In the genomic region with DNA sequence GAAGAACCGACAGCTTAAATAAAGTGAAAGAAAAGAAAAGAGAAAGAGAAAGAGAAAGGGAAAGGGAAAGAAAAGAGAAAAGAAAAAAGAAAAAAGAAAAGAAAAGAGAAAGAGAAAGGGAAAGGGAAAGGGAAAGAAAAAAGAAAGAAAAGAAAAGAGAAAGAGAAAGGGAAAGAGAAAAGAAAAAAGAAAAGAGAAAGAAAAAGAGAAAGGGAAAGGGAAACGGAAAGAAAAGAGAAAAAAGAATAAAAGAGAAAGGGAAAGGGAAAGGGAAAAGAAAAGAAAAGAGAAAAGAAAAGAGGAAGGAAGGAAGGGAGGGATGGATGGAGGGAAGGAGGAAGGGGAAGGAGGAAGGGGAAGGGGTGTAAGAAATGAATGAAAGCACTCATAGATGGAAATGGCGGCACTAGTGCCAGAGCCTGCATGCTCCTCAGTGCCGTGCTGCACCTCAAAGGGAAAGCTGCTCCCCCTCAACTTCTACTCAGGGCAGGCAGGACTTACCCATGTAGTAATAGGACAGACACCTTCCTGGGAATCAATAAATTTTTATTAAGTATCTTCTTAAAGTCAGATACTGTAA, we compare ENCODE assay signal across 2 cellular contexts.
TF ChIP-seq lines count a peak whose summit lies in the region.

No MANE protein-coding gene starts in this region.

TF ChIP-seq in A549, 52 proteins besides CTCF, POLR2A, EP300 and RAD21 (continued from another document):
- TF ChIP-seq, protein P1, sequence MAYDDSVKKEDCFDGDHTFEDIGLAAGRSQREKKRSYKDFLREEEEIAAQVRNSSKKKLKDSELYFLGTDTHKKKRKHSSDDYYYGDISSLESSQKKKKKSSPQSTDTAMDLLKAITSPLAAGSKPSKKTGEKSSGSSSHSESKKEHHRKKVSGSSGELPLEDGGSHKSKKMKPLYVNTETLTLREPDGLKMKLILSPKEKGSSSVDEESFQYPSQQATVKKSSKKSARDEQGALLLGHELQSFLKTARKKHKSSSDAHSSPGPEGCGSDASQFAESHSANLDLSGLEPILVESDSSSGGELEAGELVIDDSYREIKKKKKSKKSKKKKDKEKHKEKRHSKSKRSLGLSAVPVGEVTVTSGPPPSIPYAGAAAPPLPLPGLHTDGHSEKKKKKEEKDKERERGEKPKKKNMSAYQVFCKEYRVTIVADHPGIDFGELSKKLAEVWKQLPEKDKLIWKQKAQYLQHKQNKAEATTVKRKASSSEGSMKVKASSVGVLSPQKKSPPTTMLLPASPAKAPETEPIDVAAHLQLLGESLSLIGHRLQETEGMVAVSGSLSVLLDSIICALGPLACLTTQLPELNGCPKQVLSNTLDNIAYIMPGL (CRISPR knock-in tag; IDR thresholded peaks at IDR 0.05; ENCODE audit: borderline replicate concordance), result no peak
- no peak for TF ChIP-seq RFX5 (IDR thresholded peaks at IDR 0.05)
- TF ChIP-seq EHMT2 (IDR thresholded peaks at IDR 0.05; ENCODE audit: low read depth), result no peak
- TF ChIP-seq ZSCAN20 (CRISPR knock-in tag; IDR thresholded peaks at IDR 0.05), result no peak
- no peak for TF ChIP-seq NPAS2 (CRISPR knock-in tag; IDR thresholded peaks at IDR 0.05; ENCODE audit: borderline replicate concordance)
- TF ChIP-seq CHD4 (IDR thresholded peaks at IDR 0.05; ENCODE audit: borderline replicate concordance), result no peak
- TF ChIP-seq ESRRA (IDR thresholded peaks at IDR 0.05; ENCODE audit: borderline replicate concordance, low read length), result no peak
- TF ChIP-seq FOSB (CRISPR knock-in tag; IDR thresholded peaks at IDR 0.05), result no peak
- TF ChIP-seq RCOR1 (IDR thresholded peaks at IDR 0.05; ENCODE audit: low read depth, low read length), result no peak
- TF ChIP-seq EHF (CRISPR knock-in tag; IDR thresholded peaks at IDR 0.05), result no peak
- TF ChIP-seq FOSL2 (IDR thresholded peaks at IDR 0.05), result no peak
- TF ChIP-seq FOSL2 (CRISPR knock-in tag; IDR thresholded peaks at IDR 0.05), result no peak
- no peak for TF ChIP-seq ZFP36 (IDR thresholded peaks at IDR 0.05; ENCODE audit: borderline replicate concordance, partially characterized antibody)

TF ChIP-seq in WTC11, 78 proteins besides CTCF, POLR2A, EP300 and RAD21 (continued from another document):
- TF ChIP-seq, protein P2, sequence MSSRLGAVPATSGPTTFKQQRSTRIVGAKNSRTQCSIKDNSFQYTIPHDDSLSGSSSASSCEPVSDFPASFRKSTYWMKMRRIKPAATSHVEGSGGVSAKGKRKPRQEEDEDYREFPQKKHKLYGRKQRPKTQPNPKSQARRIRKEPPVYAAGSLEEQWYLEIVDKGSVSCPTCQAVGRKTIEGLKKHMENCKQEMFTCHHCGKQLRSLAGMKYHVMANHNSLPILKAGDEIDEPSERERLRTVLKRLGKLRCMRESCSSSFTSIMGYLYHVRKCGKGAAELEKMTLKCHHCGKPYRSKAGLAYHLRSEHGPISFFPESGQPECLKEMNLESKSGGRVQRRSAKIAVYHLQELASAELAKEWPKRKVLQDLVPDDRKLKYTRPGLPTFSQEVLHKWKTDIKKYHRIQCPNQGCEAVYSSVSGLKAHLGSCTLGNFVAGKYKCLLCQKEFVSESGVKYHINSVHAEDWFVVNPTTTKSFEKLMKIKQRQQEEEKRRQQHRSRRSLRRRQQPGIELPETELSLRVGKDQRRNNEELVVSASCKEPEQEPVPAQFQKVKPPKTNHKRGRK (CRISPR knock-in tag; IDR thresholded peaks at IDR 0.05; ENCODE audit: borderline replicate concordance), result peak; percentile 87; the same call in 1 of the 2 replicates
